ENCODE assay signal across 9 cellular contexts in the genomic region with DNA sequence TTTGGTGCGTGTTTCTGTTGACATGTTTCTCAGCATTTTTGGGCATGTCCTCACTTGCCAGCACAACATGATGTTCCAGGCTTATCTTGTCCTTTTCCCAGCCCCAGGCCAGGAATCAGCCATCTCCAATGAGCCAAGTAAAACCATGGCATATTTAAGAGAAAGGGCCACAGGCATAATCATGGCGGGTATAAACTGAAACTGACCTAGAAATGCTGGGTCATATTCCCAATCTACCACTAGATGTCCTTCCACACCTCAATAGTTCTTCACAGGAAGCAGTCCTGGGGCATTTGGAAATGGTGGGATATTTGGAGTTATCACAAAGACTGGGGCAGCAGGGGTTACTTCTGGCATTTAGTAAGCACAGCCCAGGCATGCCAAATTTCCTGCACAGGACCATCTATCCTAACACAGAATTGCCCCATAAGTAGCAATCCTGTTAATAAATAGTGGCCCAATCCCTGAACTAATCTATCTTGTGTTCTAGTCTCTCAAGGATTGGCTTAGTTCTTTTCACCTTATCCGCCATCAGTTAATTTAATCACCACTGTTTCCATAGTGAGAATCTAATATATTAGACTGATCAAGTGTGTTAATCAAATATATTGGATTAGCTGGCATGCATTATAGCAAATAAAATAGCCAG.
DNase-seq lines count a peak whose midpoint lies in the region; ATAC-seq and TF ChIP-seq lines count a peak whose summit lies in the region.
"Had no signal": no experiment of that assay in that cellular context is flagged by ENCODE, and none has a peak within 500 bp of the region (broad histone marks: within the 10 kb centered on the region; RNA-seq: fewer than 3 reads in every experiment).

No MANE protein-coding gene starts in this region.

- WGBS in hepatocyte (ENCODE audit: low lambda C conversion rate, missing lambda C conversion rate), result 79% methylated on average over 3 of the region's 3 CpGs

- DNase-seq in NCI-H2171 treated with DMSO at 0.1 percent for 48 hours (lab: John Stamatoyannopoulos, UW) (peak; percentile 42), NCI-H2171 (lab: John Stamatoyannopoulos, UW) (no peak), Karpas-422 (peak; percentile 61), SW 1271 (lab: John Stamatoyannopoulos, UW) (peak; percentile 14 to 51), hepatocyte (ENCODE audit: low spot score) (peak; percentile 57), T1000 (lab: John Stamatoyannopoulos, UW) (no peak)
- no peak for DNase-seq in stimulated activated CD4-positive, alpha-beta T cell treated with anti-CD3 and anti-CD28 coated beads, Interleukin-4, amount 100 ng/mL, for 1 hour
- DNase-seq: activated naive CD8-positive, alpha-beta T cell treated with anti-CD3 and anti-CD28 coated beads, Interleukin-2, amount 10 ng/mL, durations not matched to agents 7 days and 5 days had no signal

- ATAC-seq in GM21619 (IDR thresholded peaks at IDR 0.05; ENCODE audit: unreplicated experiment), result no peak

- no peaks in the 10 kb centered on the region for H3K79me2 ChIP-seq in Karpas-422 (ENCODE audit: low read length)
- H3K79me2 ChIP-seq in hepatocyte, result no peaks in the 10 kb centered on the region

- H2AFZ ChIP-seq in Karpas-422 (ENCODE audit: low read length), result no peak overlapping the region
- H2AFZ ChIP-seq in hepatocyte, result peak overlapping the region; percentile 41

- H3K9me2 ChIP-seq in Karpas-422 (replicated peaks; ENCODE audit: insufficient read depth, low read length) (no peaks in the 10 kb centered on the region), hepatocyte (replicated peaks; ENCODE audit: insufficient read depth) (no peaks in the 10 kb centered on the region)

- H4K20me1 ChIP-seq in Karpas-422 (ENCODE audit: insufficient read depth, low read depth, low read length) (no peaks in the 10 kb centered on the region), hepatocyte (ENCODE audit: insufficient read depth, poor library complexity, severe bottlenecking) (no peaks in the 10 kb centered on the region)

- H3K4me3 ChIP-seq in Karpas-422 (ENCODE audit: low read length) (no peak overlapping the region), hepatocyte (no peak overlapping the region)

- no peak overlapping the region for H3K9ac ChIP-seq in Karpas-422 (ENCODE audit: low read length)

- H3K9me3 ChIP-seq in Karpas-422 (ENCODE audit: low read length), result no peaks in the 10 kb centered on the region
- no peaks in the 10 kb centered on the region for H3K9me3 ChIP-seq in hepatocyte (ENCODE audit: low read depth)

- H3K27ac ChIP-seq in Karpas-422 (ENCODE audit: low read length) (no peak overlapping the region), hepatocyte (no peak overlapping the region)

- H3K4me1 ChIP-seq in Karpas-422 (ENCODE audit: low read length) (no peaks in the 10 kb centered on the region), hepatocyte (ENCODE audit: insufficient read depth) (peaks cover 5% of the 10 kb centered on the region)

- H3K27me3 ChIP-seq in Karpas-422 (ENCODE audit: low read length) (no peaks in the 10 kb centered on the region), hepatocyte (no peaks in the 10 kb centered on the region)

- no peak overlapping the region for H3K4me2 ChIP-seq in Karpas-422 (ENCODE audit: low read depth, low read length, poor library complexity, severe bottlenecking)
- H3K4me2 ChIP-seq in hepatocyte, result no peak overlapping the region

- H3K36me3 ChIP-seq in Karpas-422 (ENCODE audit: insufficient read depth, low read length), result no peaks in the 10 kb centered on the region
- no peaks in the 10 kb centered on the region for H3K36me3 ChIP-seq in hepatocyte (replicated peaks; ENCODE audit: insufficient read depth, low read depth)

- peak; percentile 52 for TF ChIP-seq CTCF in hepatocyte (IDR thresholded peaks at IDR 0.05; ENCODE audit: poor library complexity)

Comparison
In these comparisons a context has a peak if more than half of its experiments do, and no peak if none do; other contexts are left out.
1. DNase-seq: peak in NCI-H2171 treated with DMSO at 0.1 percent for 48 hours (single experiment), Karpas-422 (single experiment), SW 1271 (2 of 2) and hepatocyte (single experiment); none in NCI-H2171 (single experiment), T1000 (single experiment) and stimulated activated CD4-positive, alpha-beta T cell treated with anti-CD3 and anti-CD28 coated beads, Interleukin-4, amount 100 ng/mL, for 1 hour (single experiment).